In the genomic region with DNA sequence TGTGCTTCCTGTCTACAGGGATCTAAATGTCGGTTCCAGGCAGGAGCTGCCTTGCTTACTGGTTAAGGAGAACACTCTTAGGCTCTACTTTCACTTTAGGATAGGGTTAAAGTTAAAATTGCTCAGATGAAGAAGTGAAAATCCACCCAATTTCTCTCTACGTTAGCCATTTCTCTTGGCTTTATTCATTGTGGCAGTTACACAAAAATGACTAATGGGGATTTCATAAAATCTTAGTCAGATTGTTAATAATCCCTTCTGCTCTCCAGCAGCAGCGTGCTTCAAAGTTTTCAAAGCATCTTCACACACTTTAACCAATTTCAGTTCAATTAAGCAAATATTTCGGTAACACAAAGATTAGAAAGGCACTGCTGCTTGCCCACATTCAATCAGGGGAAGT, we compare ENCODE assay signal across 17 cellular contexts. TPM values are rescaled to one million over a fixed set of nuclear protein-coding genes. Genes with fewer than 3 reads are reported as not detected.
DNase-seq lines count a peak whose midpoint lies in the region; ATAC-seq and TF ChIP-seq lines count a peak whose summit lies in the region.
"Had no signal": no experiment of that assay in that cellular context is flagged by ENCODE, and none has a peak within 500 bp of the region (broad histone marks: within the 10 kb centered on the region; RNA-seq: fewer than 3 reads in every experiment).

No MANE protein-coding gene starts in this region.

- POLR2A ChIA-PET in PC-3 (lab: Charles Lee; ENCODE audit: unreplicated experiment) = no interaction called here

- no TSS peak for BruUV-seq in PC-3 (replicated peaks; lab: Mats Ljungman, UMichigan)

- H3K4me3 ChIP-seq in AG10803 (ENCODE audit: low read length) (no peak overlapping the region), PC-3 (ENCODE audit: low read length) (no peak overlapping the region), dorsolateral prefrontal cortex (no peak overlapping the region)
- H3K4me3 ChIP-seq: gastrocnemius medialis, SK-N-MC had no signal

- H3K4me2 ChIP-seq in PC-3 (ENCODE audit: low read length) = no peak overlapping the region

- TF ChIP-seq CTCF in AG10803 (conservative IDR thresholded peaks at IDR 0.05; ENCODE audit: low read length) (no peak), PC-3 (conservative IDR thresholded peaks at IDR 0.05; ENCODE audit: low read depth, low read length) (no peak), dorsolateral prefrontal cortex (IDR thresholded peaks at IDR 0.05 in 54 of 56, conservative IDR thresholded peaks at IDR 0.05 in 2 of 56; ENCODE audit: low read depth in 1 of 56, partially characterized antibody in 56 of 56) (no peak)

- no peaks in the 10 kb centered on the region for H3K9me2 ChIP-seq in PC-3 (replicated peaks; ENCODE audit: low read length)

- H2AFZ ChIP-seq in PC-3 (ENCODE audit: low read length) = no peak overlapping the region

- no peak overlapping the region for H3K9ac ChIP-seq in PC-3 (ENCODE audit: low read length)

- ATAC-seq in GM19023 (IDR thresholded peaks at IDR 0.05; ENCODE audit: unreplicated experiment) = peak; percentile 59
- ATAC-seq in HG02938 (IDR thresholded peaks at IDR 0.05; ENCODE audit: unreplicated experiment) = peak; percentile 51
- ATAC-seq in PC-3 = no peak
- ATAC-seq in HG03469 (IDR thresholded peaks at IDR 0.05; ENCODE audit: unreplicated experiment) = no peak
- ATAC-seq: gastrocnemius medialis had no signal

- no peaks in the 10 kb centered on the region for H3K9me3 ChIP-seq in PC-3 (ENCODE audit: low read length)
- H3K9me3 ChIP-seq: gastrocnemius medialis had no signal

- DNase-seq in AG10803 (ENCODE audit: low read depth) (peak; percentile 18), PC-3 (peak; percentile 3), SHP77 (lab: John Stamatoyannopoulos, UW) (no peak), dorsolateral prefrontal cortex (no peak)
- no peak for DNase-seq in activated CD4-positive, alpha-beta T cell treated with anti-CD3 and anti-CD28 coated beads for 1 hour
- DNase-seq: ACHN; activated B cell treated with CpG ODN at 0.5 μM for 24 hours; activated T-cell treated with anti-CD3 and anti-CD28 coated beads, Interleukin-2, amount 50 U/mL, for 1 hour; gastrocnemius medialis; kidney glomerular epithelial cell; NCI-H1417 treated with DMSO at 0.1 percent for 48 hours; stimulated activated CD4-positive, alpha-beta T cell treated with anti-CD3 and anti-CD28 coated beads, Interleukin-4, amount 100 ng/mL, for 1 hour; stimulated activated naive CD4-positive, alpha-beta T cell had no signal

- intact Hi-C loops in PC-3 (cut with micrococcal nuclease) = no loop called here
- intact Hi-C loops in dorsolateral prefrontal cortex (cut with DNase I) = no loop called here

- CTCF ChIA-PET in PC-3 (lab: Charles Lee) = no interaction called here

- no peaks in the 10 kb centered on the region for H3K4me1 ChIP-seq in PC-3 (ENCODE audit: insufficient read depth, low read length)
- H3K4me1 ChIP-seq: gastrocnemius medialis had no signal

- H3K27me3 ChIP-seq in PC-3 (ENCODE audit: low read length) = peaks cover 36% of the 10 kb centered on the region
- peaks cover 0 to 29% (median 0%) of the 10 kb centered on the region in 45 donors for H3K27me3 ChIP-seq in dorsolateral prefrontal cortex

- H3K79me2 ChIP-seq in PC-3 (ENCODE audit: low read length) = no peaks in the 10 kb centered on the region

- no peak overlapping the region for H3K27ac ChIP-seq in PC-3 (ENCODE audit: low read length)
- no peak overlapping the region for H3K27ac ChIP-seq in dorsolateral prefrontal cortex
- H3K27ac ChIP-seq: gastrocnemius medialis, SK-N-MC had no signal

- H3F3A ChIP-seq in PC-3 (ENCODE audit: low read length, unreplicated experiment) = no peaks in the 10 kb centered on the region

- H4K20me1 ChIP-seq in PC-3 (ENCODE audit: low read length) = no peaks in the 10 kb centered on the region

- no peaks in the 10 kb centered on the region for H3K36me3 ChIP-seq in PC-3 (ENCODE audit: low read depth, low read length)
- H3K36me3 ChIP-seq: gastrocnemius medialis had no signal

RNA-seq across cellular contexts. Expression of gene RCN1, which starts 58.4 kb away (rescaled TPM):
- total RNA-seq in PC-3 (2014; rRNA removed) = 94.6 and 110 TPM in 2 replicates
- 10 to 100 TPM; 10.1 to 64.8 (median 24.4) TPM for total RNA-seq in dorsolateral prefrontal cortex

Comparison
In these comparisons a context has a peak if more than half of its experiments do, and no peak if none do; other contexts are left out.
1. DNase-seq: peak in AG10803 (single experiment) and PC-3 (single experiment); none in SHP77 (0 of 2), dorsolateral prefrontal cortex (0 of 10) and activated CD4-positive, alpha-beta T cell treated with anti-CD3 and anti-CD28 coated beads for 1 hour (single experiment).
2. ATAC-seq: peak in GM19023 (single experiment) and HG02938 (single experiment); none in PC-3 (single experiment) and HG03469 (single experiment).